In the genomic region with DNA sequence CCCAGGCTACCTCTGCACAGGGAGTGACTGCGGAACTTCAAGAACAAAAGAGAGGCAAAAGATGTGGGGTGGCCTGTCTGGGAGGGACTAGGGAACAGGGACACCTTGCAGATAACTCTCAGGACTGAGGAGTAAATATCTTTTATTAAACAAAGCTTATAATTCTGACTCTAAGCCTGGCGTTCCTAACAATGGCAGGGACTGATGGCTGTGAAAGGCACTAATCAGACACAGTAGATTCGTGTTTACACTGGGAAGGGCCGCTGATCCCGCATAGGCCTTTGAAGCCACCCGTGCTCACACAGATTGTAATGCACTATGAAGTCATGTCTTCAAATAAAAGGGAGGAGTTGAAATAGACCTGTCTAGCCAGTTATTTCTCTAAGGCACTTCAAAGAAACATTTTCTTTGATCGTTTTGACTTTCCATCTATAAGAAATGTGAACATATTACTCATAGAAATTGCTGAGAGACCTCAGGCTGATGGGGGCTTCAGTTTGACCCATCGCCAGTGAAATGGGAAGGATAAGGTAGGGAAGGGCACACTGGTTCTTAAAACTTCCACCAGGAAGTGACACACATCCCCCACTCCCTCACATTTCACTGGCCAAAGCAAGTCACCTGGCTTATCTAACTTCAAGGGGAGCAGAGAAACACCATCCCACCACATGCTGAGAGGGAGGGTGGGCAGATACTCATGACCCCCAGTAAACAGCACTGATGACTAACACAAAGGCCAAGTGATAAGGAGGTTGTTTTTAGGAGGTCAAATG, we compare ENCODE assay signal across 12 cellular contexts.
DNase-seq lines count a peak whose midpoint lies in the region; ATAC-seq, FAIRE-seq and TF ChIP-seq lines count a peak whose summit lies in the region.
"Had no signal": no experiment of that assay in that cellular context is flagged by ENCODE, and none has a peak within 500 bp of the region (broad histone marks: within the 10 kb centered on the region; RNA-seq: fewer than 3 reads in every experiment).

No MANE protein-coding gene starts in this region.

- peaks cover 8% of the 10 kb centered on the region for H3K4me1 ChIP-seq in HUES48 (ENCODE audit: control insufficient read depth, insufficient read depth, low read length)
- peaks cover 26 to 53% of the 10 kb centered on the region in 2 donors for H3K4me1 ChIP-seq in mucosa of rectum (ENCODE audit: control insufficient read depth in 2 of 2, insufficient read depth in 2 of 2, low read length in 2 of 2)

- no peak overlapping the region for H3K9ac ChIP-seq in HUES48 (ENCODE audit: low read depth, low read length)
- peak overlapping the region; percentile 52 to 64 for H3K9ac ChIP-seq in mucosa of rectum (ENCODE audit: low read depth in 1 of 2, low read length in 2 of 2)

- H3K36me3 ChIP-seq in HUES48 (ENCODE audit: control insufficient read depth, insufficient read depth, low read length): no peaks in the 10 kb centered on the region
- no peaks in the 10 kb centered on the region for H3K36me3 ChIP-seq in bronchial epithelial cell (ENCODE audit: control insufficient read depth, insufficient read depth, low read length)
- no peaks in the 10 kb centered on the region for H3K36me3 ChIP-seq in mucosa of rectum (ENCODE audit: control insufficient read depth in 2 of 2, insufficient read depth in 2 of 2, low read length in 2 of 2)

- H3K27me3 ChIP-seq in HUES48 (ENCODE audit: control insufficient read depth, insufficient read depth, low read length) (no peaks in the 10 kb centered on the region), bronchial epithelial cell (ENCODE audit: control insufficient read depth, insufficient read depth, low read length) (no peaks in the 10 kb centered on the region), mucosa of rectum (ENCODE audit: control insufficient read depth in 2 of 2, insufficient read depth in 2 of 2, low read length in 2 of 2) (no peaks in the 10 kb centered on the region)

- FAIRE-seq in bronchial epithelial cell (lab: Jason Lieb, UNC): no peak

- DNase-seq in COLO668 (lab: John Stamatoyannopoulos, UW; ENCODE audit: unreplicated experiment): peak; percentile 25
- peak; percentile 76 for DNase-seq in bronchial epithelial cell (ENCODE audit: low read depth)
- no peak for DNase-seq in cortex of kidney (lab: John Stamatoyannopoulos, UW)
- no peak for DNase-seq in hippocampal formation (lab: John Stamatoyannopoulos, UW)
- DNase-seq in NK-92 treated with Interleukin-12 subunit alpha and Interleukin-12 subunit beta, amount 100 ng/mL, for 24 hours (lab: John Stamatoyannopoulos, UW): no peak
- DNase-seq: activated CD4-positive, alpha-beta T cell treated with anti-CD3 and anti-CD28 coated beads, Interleukin-2, amount 10 ng/mL, durations not matched to agents 7 days and 5 days; activated effector memory CD4-positive, alpha-beta T cell treated with anti-CD3 and anti-CD28 coated beads, Interleukin-2, amount 50 U/mL, for 16 hours; naive thymus-derived CD8-positive, alpha-beta T cell; SW 1271 had no signal

- H3K9me3 ChIP-seq in HUES48 (ENCODE audit: control insufficient read depth, insufficient read depth, low read length) (no peaks in the 10 kb centered on the region), mucosa of rectum (ENCODE audit: control insufficient read depth in 2 of 2, low read length in 2 of 2) (no peaks in the 10 kb centered on the region)

- no peak for ATAC-seq in GM18873 (IDR thresholded peaks at IDR 0.05; ENCODE audit: low FRiP score, unreplicated experiment)
- ATAC-seq: naive thymus-derived CD8-positive, alpha-beta T cell had no signal

- TF ChIP-seq CTCF in bronchial epithelial cell (IDR thresholded peaks at IDR 0.05; ENCODE audit: insufficient read depth, low read length, severe bottlenecking): no peak

- H3K4me3 ChIP-seq in HUES48 (ENCODE audit: low read depth, low read length) (no peak overlapping the region), bronchial epithelial cell (ENCODE audit: low read depth, low read length) (no peak overlapping the region), mucosa of rectum (ENCODE audit: low read length in 2 of 2) (peak overlapping the region; percentile 30 to 56)

- peak overlapping the region; percentile 81 for H3K27ac ChIP-seq in HUES48 (ENCODE audit: low read depth, low read length)
- peak overlapping the region; percentile 87 to 91 for H3K27ac ChIP-seq in mucosa of rectum (ENCODE audit: low read depth in 2 of 2, low read length in 2 of 2)

Comparison
In these comparisons a context has a peak if more than half of its experiments do, and no peak if none do; other contexts are left out.
1. DNase-seq: peak in COLO668 (single experiment) and bronchial epithelial cell (single experiment); none in cortex of kidney (single experiment), hippocampal formation (0 of 2) and NK-92 treated with Interleukin-12 subunit alpha and Interleukin-12 subunit beta, amount 100 ng/mL, for 24 hours (single experiment).
2. H3K4me3 ChIP-seq: peak in mucosa of rectum (2 of 2); none in HUES48 (single experiment) and bronchial epithelial cell (single experiment).